In the genomic region with DNA sequence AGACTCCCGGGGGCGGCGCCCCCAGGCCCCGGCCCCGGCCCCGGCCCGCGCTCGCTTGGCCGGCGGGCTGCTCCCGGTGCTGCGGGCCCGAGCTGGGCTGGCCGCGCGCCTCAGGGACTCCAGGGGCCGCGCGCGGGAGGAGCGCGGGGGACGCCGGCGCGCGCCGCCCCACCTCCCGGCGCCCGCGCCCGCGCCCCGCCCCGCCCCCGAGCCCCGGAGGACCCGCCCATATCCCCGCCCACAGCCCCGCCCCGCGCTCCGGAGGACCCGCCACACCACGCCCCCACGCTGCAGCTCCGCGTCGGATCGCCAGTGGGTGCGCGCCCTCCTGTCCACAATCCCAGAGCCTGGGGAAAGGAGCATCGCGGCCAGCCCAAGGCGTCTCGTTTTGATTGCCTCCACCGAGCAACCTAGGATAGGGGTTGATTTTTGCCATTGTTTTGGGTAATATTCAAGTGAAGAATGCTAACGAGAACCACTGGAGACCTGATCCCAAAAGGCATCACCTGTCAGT, we compare ENCODE assay signal across 8 cellular contexts. TPM values are rescaled to one million over a fixed set of nuclear protein-coding genes. Genes with fewer than 3 reads are reported as not detected.
DNase-seq lines count a peak whose midpoint lies in the region; ATAC-seq, FAIRE-seq and TF ChIP-seq lines count a peak whose summit lies in the region.

TSS of gene PARD6G (minus strand) at position 112 of the 514 bp plus-strand sequence. CDS start 166 bp downstream, outside the sequence.

- no peaks in the 10 kb centered on the region for H3K9me3 ChIP-seq in liver (ENCODE audit: control insufficient read depth in 4 of 4, low read length in 3 of 4)

- peaks cover 0 to 8% (median 3%) of the 10 kb centered on the region in 4 donors for H3K4me1 ChIP-seq in liver (ENCODE audit: control insufficient read depth in 4 of 4, insufficient read depth in 4 of 4, low read length in 3 of 4)

- peak; percentile 51 for ATAC-seq in HG02938 (IDR thresholded peaks at IDR 0.05; ENCODE audit: unreplicated experiment)

- TF ChIP-seq CTCF in liver (IDR thresholded peaks at IDR 0.05; ENCODE audit: low read depth, low read length, missing input control): no peak

- WGBS in liver: 1% methylated on average over 60 of the region's 60 CpGs

- H3K36me3 ChIP-seq in liver (ENCODE audit: control insufficient read depth in 4 of 4, insufficient read depth in 3 of 4, low read depth in 1 of 4, low read length in 3 of 4): no peaks in the 10 kb centered on the region

- TF ChIP-seq POLR2A in GM12891 (IDR thresholded peaks at IDR 0.05; ENCODE audit: low read depth, low read length): no peak

- H3K27ac ChIP-seq in liver (ENCODE audit: low read depth in 1 of 2, low read length in 2 of 2): peak within 1 kb of the TSS; percentile 31 to 44

- H3K9ac ChIP-seq in liver (ENCODE audit: low read depth in 1 of 2, low read length in 2 of 2): no peak within 1 kb of the TSS

- no peaks in the 10 kb centered on the region for H3K27me3 ChIP-seq in liver (ENCODE audit: control insufficient read depth in 4 of 4, insufficient read depth in 4 of 4, low read length in 3 of 4)

- no peak for TF ChIP-seq RAD21 in liver (IDR thresholded peaks at IDR 0.05)

- DNase-seq in GM12891 (ENCODE audit: insufficient read length, low spot score): peak; percentile 80
- peak; percentile 75 for DNase-seq in NCI-H2196 (lab: John Stamatoyannopoulos, UW; ENCODE audit: unreplicated experiment)
- peak; percentile 72 for DNase-seq in activated CD4-positive, alpha-beta T cell treated with anti-CD3 and anti-CD28 coated beads for 48 hours
- DNase-seq in dermis blood vessel endothelial cell: peak; percentile 73
- DNase-seq in stimulated activated CD4-positive, alpha-beta T cell treated with anti-CD3 and anti-CD28 coated beads, Interleukin-2, amount 100 ng/mL, for 4 hours (ENCODE audit: low read depth): peak; percentile 21
- DNase-seq in SHP77 treated with DMSO at 0.1 percent for 48 hours (lab: John Stamatoyannopoulos, UW): no peak

- peak within 1 kb of the TSS; percentile 49 to 86 (median 72) for H3K4me3 ChIP-seq in liver (ENCODE audit: low read depth in 1 of 3, low read length in 3 of 3)

- FAIRE-seq in GM12891 (lab: Jason Lieb, UNC): no peak

TF ChIP-seq in GM12891, 5 proteins besides CTCF, POLR2A, EP300 and RAD21:
- TF ChIP-seq SPI1 (IDR thresholded peaks at IDR 0.05; ENCODE audit: low read depth, low read length) (no peak), POLR2AphosphoS5 (IDR thresholded peaks at IDR 0.05; ENCODE audit: low read depth, low read length) (no peak), POU2F2 (IDR thresholded peaks at IDR 0.05; ENCODE audit: low read depth, low read length) (no peak), TAF1 (IDR thresholded peaks at IDR 0.05; ENCODE audit: low read depth, low read length) (no peak), PAX5 (IDR thresholded peaks at IDR 0.05; ENCODE audit: insufficient read depth, low read length, severe bottlenecking) (no peak)

TF ChIP-seq in liver, 16 proteins besides CTCF, POLR2A, EP300 and RAD21:
- TF ChIP-seq MAX (IDR thresholded peaks at IDR 0.05) (no peak), TAF1 (conservative IDR thresholded peaks at IDR 0.05) (no peak), NR2F2 (IDR thresholded peaks at IDR 0.05) (no peak), SP1 (IDR thresholded peaks at IDR 0.05) (no peak)
TF ChIP-seq in liver: peak in this region for 0.

RNA-seq across cellular contexts. Expression of gene PARD6G, which starts in this region (rescaled TPM):
- polyA plus RNA-seq in GM12891 (2012; ENCODE audit: low read depth, missing spikeins): 2.9 TPM
- total RNA-seq in dermis blood vessel endothelial cell (25.4 and 60.2 TPM in 2 replicates), liver (1 to 10 TPM; 2.2 to 2.4 TPM)
- 1 to 10 TPM in 1 of 2 donors, under 1 TPM in 1; 0.96 to 1.5 TPM for polyA plus RNA-seq in liver
